Comparison of ENCODE assay signal across 9 cellular contexts in genomic region chr20:63635431-63636141, GRCh38. TPM values are rescaled to one million over a fixed set of nuclear protein-coding genes. Genes with fewer than 3 reads are reported as not detected.
A peak's percentile ranks its signal among the peaks of the same experiment; 100 is the strongest.
DNase-seq lines count a peak whose midpoint lies in the region; ATAC-seq and TF ChIP-seq lines count a peak whose summit lies in the region.
"Had no signal": no experiment of that assay in that cellular context is flagged by ENCODE, and none has a peak within 500 bp of the region (broad histone marks: within the 10 kb centered on the region; RNA-seq: fewer than 3 reads in every experiment).

No MANE protein-coding gene starts in this region.

- DNase-seq in T follicular helper cell (ENCODE audit: low read depth), result peak; percentile 67
- DNase-seq in activated naive CD4-positive, alpha-beta T cell treated with anti-CD3 and anti-CD28 coated beads, Interleukin-2, amount 50 U/mL, for 16 hours, result peak; percentile 63
- peak; percentile 45 to 76 for DNase-seq in stimulated activated CD4-positive, alpha-beta T cell treated with anti-CD3 and anti-CD28 coated beads, Interleukin-4, amount 100 ng/mL, for 4 hours
- no peak for DNase-seq in DMS79 (lab: John Stamatoyannopoulos, UW)
- no peak for DNase-seq in tibial nerve (ENCODE audit: low spot score in 2 of 2)
- no peak for DNase-seq in sigmoid colon
- DNase-seq: hippocampal formation had no signal

- H3K36me3 ChIP-seq in tibial nerve (no peaks in the 10 kb centered on the region), sigmoid colon (no peaks in the 10 kb centered on the region)

- peak overlapping the region in 1 of 4 donors; percentile 81 for H3K27ac ChIP-seq in tibial nerve
- no peak overlapping the region for H3K27ac ChIP-seq in sigmoid colon

- H3K4me1 ChIP-seq in tibial nerve (peaks cover 0 to 4% (median under 1%) of the 10 kb centered on the region in 4 donors), sigmoid colon (no peaks in the 10 kb centered on the region)

- TF ChIP-seq CTCF in tibial nerve (IDR thresholded peaks at IDR 0.05) (no peak), sigmoid colon (IDR thresholded peaks at IDR 0.05) (no peak)

- H3K4me3 ChIP-seq in tibial nerve (no peak overlapping the region), sigmoid colon (no peak overlapping the region)

- no peak for TF ChIP-seq POLR2A in tibial nerve (IDR thresholded peaks at IDR 0.05)
- TF ChIP-seq POLR2A in sigmoid colon (IDR thresholded peaks at IDR 0.05), result no peak

- H3K9me3 ChIP-seq in tibial nerve, result no peaks in the 10 kb centered on the region
- H3K9me3 ChIP-seq in sigmoid colon, result no peaks in the 10 kb centered on the region

- WGBS in tibial nerve, 2 donors, result 74 to 75% methylated on average over 15 of the region's 15 CpGs
- 53 to 79% methylated on average over 15 of the region's 15 CpGs for WGBS in sigmoid colon, 2 donors

- intact Hi-C loops in sigmoid colon (cut with DNase I), result no loop called here

- H3K27me3 ChIP-seq in tibial nerve (no peaks in the 10 kb centered on the region), sigmoid colon (no peaks in the 10 kb centered on the region)

- ATAC-seq in GM21381 (IDR thresholded peaks at IDR 0.05; ENCODE audit: unreplicated experiment) (peak; percentile 53), GM19328 (IDR thresholded peaks at IDR 0.05; ENCODE audit: unreplicated experiment) (no peak)

- TF ChIP-seq EP300 in tibial nerve (IDR thresholded peaks at IDR 0.05), result no peak
- TF ChIP-seq EP300 in sigmoid colon (IDR thresholded peaks at IDR 0.05), result no peak

RNA-seq across cellular contexts. Expression of gene GMEB2, which starts 8.7 kb away (rescaled TPM):
- 10 to 100 TPM; 12.5 to 14.7 (median 13.7) TPM for total RNA-seq in tibial nerve
- 1 to 10 TPM; 6.2 to 8.2 (median 8.0) TPM for total RNA-seq in sigmoid colon
- 10 to 100 TPM in 1 of 3 donors, 1 to 10 TPM in 2; 6.0 to 15.1 (median 7.4) TPM for polyA plus RNA-seq in sigmoid colon

RNA-seq across cellular contexts. Expression of gene STMN3, which starts 17.6 kb away (rescaled TPM):
- total RNA-seq in tibial nerve, result 10 to 100 TPM; 12.3 to 26.4 (median 15.5) TPM
- total RNA-seq in sigmoid colon, result 10 to 100 TPM; 14.6 to 22.1 (median 20.1) TPM
- 10 to 100 TPM in 1 of 3 donors, 1 to 10 TPM in 2; 1.8 to 25.2 (median 6.6) TPM for polyA plus RNA-seq in sigmoid colon

RNA-seq across cellular contexts. Expression of gene RTEL1, which starts 22.5 kb away (rescaled TPM):
- total RNA-seq in tibial nerve (10 to 100 TPM; 28.2 to 62.4 (median 46.7) TPM), sigmoid colon (10 to 100 TPM; 19.6 to 44.3 (median 31.4) TPM)
- polyA plus RNA-seq in sigmoid colon, result 10 to 100 TPM in 1 of 3 donors, 1 to 10 TPM in 2; 3.6 to 22.4 (median 9.0) TPM

Comparison
In these comparisons a context has a peak if more than half of its experiments do, and no peak if none do; other contexts are left out.
1. DNase-seq: peak in T follicular helper cell (single experiment), activated naive CD4-positive, alpha-beta T cell treated with anti-CD3 and anti-CD28 coated beads, Interleukin-2, amount 50 U/mL, for 16 hours (single experiment) and stimulated activated CD4-positive, alpha-beta T cell treated with anti-CD3 and anti-CD28 coated beads, Interleukin-4, amount 100 ng/mL, for 4 hours (2 of 2); none in DMS79 (single experiment), tibial nerve (0 of 2) and sigmoid colon (single experiment).